Comparison of ENCODE assay signal across 9 cellular contexts in genomic region chr1:67534627-67535065, GRCh38.
DNase-seq lines count a peak whose midpoint lies in the region; ATAC-seq and TF ChIP-seq lines count a peak whose summit lies in the region.
"Had no signal": no experiment of that assay in that cellular context is flagged by ENCODE, and none has a peak within 500 bp of the region (broad histone marks: within the 10 kb centered on the region; RNA-seq: fewer than 3 reads in every experiment).

No MANE protein-coding gene starts in this region.

- intact Hi-C loops in activated CD8-positive, alpha-beta T cell treated with anti-CD3 and anti-CD28 coated beads for 36 hours (cut with micrococcal nuclease): no loop called here
- intact Hi-C loops in left lung (cut with DNase I) (loop anchor here in 1 of 2 donors (5.0 kb wide), 1 partner anchor 223 kb away; no protein-coding TSS in a partner anchor), tibial artery (cut with DNase I; ENCODE audit: low total_unique reads) (loop anchor here (10.0 kb wide), 1 partner anchor 300 kb away; the partner anchor contains the start of gene GNG12)

- H3K4me1 ChIP-seq in Karpas-422 (ENCODE audit: low read length) (peaks cover 16% of the 10 kb centered on the region), left lung (peaks cover 0 to 9% of the 10 kb centered on the region in 2 donors), tibial artery (peaks cover 0 to 19% (median 11%) of the 10 kb centered on the region in 4 donors), GM23338 (ENCODE audit: insufficient read depth) (no peaks in the 10 kb centered on the region)

- CTCF ChIA-PET in activated CD8-positive, alpha-beta T cell treated with anti-CD3 and anti-CD28 coated beads for 36 hours (lab: Charles Lee): interaction anchor here (1.0 to 9.4 kb wide), 19 partner anchors 7 to 233 kb away, joined by 3 to 81 read pairs (median 7); partner anchors contain the start of gene GADD45A

- peaks cover 2% of the 10 kb centered on the region for H3K9me3 Mint-ChIP-seq in activated CD8-positive, alpha-beta T cell treated with anti-CD3 and anti-CD28 coated beads for 36 hours
- no peaks in the 10 kb centered on the region; the same call in 2 of the 3 replicates for H3K9me3 Mint-ChIP-seq in GM23338

- H4K20me1 ChIP-seq in Karpas-422 (ENCODE audit: insufficient read depth, low read depth, low read length): no peaks in the 10 kb centered on the region
- H4K20me1 ChIP-seq in GM23338 (replicated peaks; ENCODE audit: insufficient read depth): no peaks in the 10 kb centered on the region

- H3K79me2 ChIP-seq in Karpas-422 (ENCODE audit: low read length) (no peaks in the 10 kb centered on the region), GM23338 (replicated peaks; ENCODE audit: insufficient read depth) (no peaks in the 10 kb centered on the region)

- peaks cover 2% of the 10 kb centered on the region for H3K27me3 Mint-ChIP-seq in activated CD8-positive, alpha-beta T cell treated with anti-CD3 and anti-CD28 coated beads for 36 hours
- H3K27me3 Mint-ChIP-seq in GM23338 (ENCODE audit: insufficient read depth, low read depth, poor library complexity): peaks cover 2% of the 10 kb centered on the region

- H3K4me3 Mint-ChIP-seq in activated CD8-positive, alpha-beta T cell treated with anti-CD3 and anti-CD28 coated beads for 36 hours: no peak overlapping the region
- H3K4me3 Mint-ChIP-seq in GM23338: no peak overlapping the region

- H3K27ac Mint-ChIP-seq in activated CD8-positive, alpha-beta T cell treated with anti-CD3 and anti-CD28 coated beads for 36 hours: no peak overlapping the region
- H3K27ac Mint-ChIP-seq in GM23338: no peak overlapping the region

- H3K9me2 ChIP-seq in Karpas-422 (replicated peaks; ENCODE audit: insufficient read depth, low read length) (no peaks in the 10 kb centered on the region), GM23338 (ENCODE audit: insufficient read depth) (no peaks in the 10 kb centered on the region)

- H2AFZ ChIP-seq in Karpas-422 (ENCODE audit: low read length) (no peak overlapping the region), GM23338 (no peak overlapping the region)
- H2AFZ ChIP-seq: PC-9 had no signal

- H3K9ac ChIP-seq in Karpas-422 (ENCODE audit: low read length): no peak overlapping the region

- H3K36me3 Mint-ChIP-seq in activated CD8-positive, alpha-beta T cell treated with anti-CD3 and anti-CD28 coated beads for 36 hours (ENCODE audit: low read depth): peaks cover 2% of the 10 kb centered on the region
- H3K36me3 Mint-ChIP-seq in GM23338 (ENCODE audit: low read depth): no peaks in the 10 kb centered on the region

- H3K4me3 ChIP-seq in Karpas-422 (ENCODE audit: low read length): no peak overlapping the region
- H3K4me3 ChIP-seq in left lung: no peak overlapping the region
- no peak overlapping the region for H3K4me3 ChIP-seq in tibial artery
- H3K4me3 ChIP-seq in GM23338: no peak overlapping the region
- H3K4me3 ChIP-seq: PC-9 had no signal

- POLR2A ChIA-PET in activated CD8-positive, alpha-beta T cell treated with anti-CD3 and anti-CD28 coated beads for 36 hours (lab: Charles Lee): no interaction called here

- peaks cover 10% of the 10 kb centered on the region for H3K4me1 Mint-ChIP-seq in activated CD8-positive, alpha-beta T cell treated with anti-CD3 and anti-CD28 coated beads for 36 hours (ENCODE audit: low read depth)
- peaks cover 2% of the 10 kb centered on the region; the same call in 1 of the 3 replicates for H3K4me1 Mint-ChIP-seq in GM23338

- peak; percentile 84 for ATAC-seq in activated CD8-positive, alpha-beta T cell treated with anti-CD3 and anti-CD28 coated beads for 36 hours
- peak; percentile 86 for ATAC-seq in left lung
- ATAC-seq in HG02938 (IDR thresholded peaks at IDR 0.05; ENCODE audit: unreplicated experiment): no peak
- no peak for ATAC-seq in HG03108 (IDR thresholded peaks at IDR 0.05; ENCODE audit: unreplicated experiment)
- ATAC-seq in GM23338: no peak

- H3K4me2 ChIP-seq in Karpas-422 (ENCODE audit: low read depth, low read length, poor library complexity, severe bottlenecking): no peak overlapping the region
- no peak overlapping the region for H3K4me2 ChIP-seq in GM23338
- H3K4me2 ChIP-seq: PC-9 had no signal

- TF ChIP-seq CTCF in activated CD8-positive, alpha-beta T cell treated with anti-CD3 and anti-CD28 coated beads for 36 hours (IDR thresholded peaks at IDR 0.05): no peak
- TF ChIP-seq CTCF in left lung (IDR thresholded peaks at IDR 0.05) (no peak), tibial artery (IDR thresholded peaks at IDR 0.05) (no peak), GM23338 (conservative IDR thresholded peaks at IDR 0.05; ENCODE audit: low read depth in 2 of 2) (no peak)

- H3K36me3 ChIP-seq in Karpas-422 (ENCODE audit: insufficient read depth, low read length) (no peaks in the 10 kb centered on the region), left lung (no peaks in the 10 kb centered on the region), tibial artery (no peaks in the 10 kb centered on the region), GM23338 (ENCODE audit: insufficient read depth) (no peaks in the 10 kb centered on the region)

- H3K27me3 ChIP-seq in Karpas-422 (ENCODE audit: low read length) (no peaks in the 10 kb centered on the region), left lung (no peaks in the 10 kb centered on the region), tibial artery (no peaks in the 10 kb centered on the region), GM23338 (ENCODE audit: insufficient read depth) (no peaks in the 10 kb centered on the region)

- no peaks in the 10 kb centered on the region for H3K9me3 ChIP-seq in Karpas-422 (ENCODE audit: low read length)
- no peaks in the 10 kb centered on the region for H3K9me3 ChIP-seq in left lung
- no peaks in the 10 kb centered on the region for H3K9me3 ChIP-seq in tibial artery

- H3K27ac ChIP-seq in Karpas-422 (ENCODE audit: low read length): no peak overlapping the region
- no peak overlapping the region for H3K27ac ChIP-seq in left lung
- H3K27ac ChIP-seq in tibial artery: no peak overlapping the region
- no peak overlapping the region for H3K27ac ChIP-seq in GM23338 (ENCODE audit: low read depth)
- H3K27ac ChIP-seq: PC-9 had no signal

- H3F3A ChIP-seq in GM23338 (replicated peaks; ENCODE audit: low read depth): no peaks in the 10 kb centered on the region

- DNase-seq in Daoy (ENCODE audit: low read depth): peak; percentile 84
- peak; percentile 23 for DNase-seq in Karpas-422
- DNase-seq in activated CD8-positive, alpha-beta T cell treated with anti-CD3 and anti-CD28 coated beads for 36 hours: peak; percentile 56
- DNase-seq in left lung: no peak
- DNase-seq in tibial artery: no peak
- no peak for DNase-seq in GM23338 (ENCODE audit: low spot score)

TF ChIP-seq in GM23338, 12 proteins besides CTCF, POLR2A, EP300 and RAD21:
- no peak for TF ChIP-seq JUNB (IDR thresholded peaks at IDR 0.05; ENCODE audit: unreplicated experiment)

Comparison
In these comparisons a context has a peak if more than half of its experiments do, and no peak if none do; other contexts are left out.
1. DNase-seq: peak in Daoy (single experiment), Karpas-422 (single experiment) and activated CD8-positive, alpha-beta T cell treated with anti-CD3 and anti-CD28 coated beads for 36 hours (single experiment); none in left lung (0 of 2), tibial artery (0 of 2) and GM23338 (single experiment).
2. ATAC-seq: peak in activated CD8-positive, alpha-beta T cell treated with anti-CD3 and anti-CD28 coated beads for 36 hours (single experiment) and left lung (single experiment); none in HG02938 (single experiment), HG03108 (single experiment) and GM23338 (single experiment).